In genomic region chr3:181189556-181189955, GRCh38 we compare ENCODE assay signal across 2 cellular contexts.
TF ChIP-seq lines count a peak whose summit lies in the region.

No MANE protein-coding gene starts in this region.

TF ChIP-seq in HEK293, 187 proteins besides CTCF, POLR2A, EP300 and RAD21:
- TF ChIP-seq FEZF1 (tag by site-specific recombination; IDR thresholded peaks at IDR 0.05) (peak; percentile 55), ZNF658 (tag by site-specific recombination; IDR thresholded peaks at IDR 0.05) (no peak), ZBTB21 (tag by site-specific recombination; IDR thresholded peaks at IDR 0.05) (no peak), ZNF394 (tag by site-specific recombination; IDR thresholded peaks at IDR 0.05; ENCODE audit: borderline replicate concordance) (no peak), HOXD13 (CRISPR knock-in tag; IDR thresholded peaks at IDR 0.05; ENCODE audit: borderline replicate concordance) (no peak), ZNF843 (tag by site-specific recombination; IDR thresholded peaks at IDR 0.05) (0 out of 2 replicates have a peak, but pooled peaks have one; percentile 20), ZNF623 (tag by site-specific recombination; IDR thresholded peaks at IDR 0.05) (no peak), GLI4 (tag by site-specific recombination; IDR thresholded peaks at IDR 0.05) (no peak), ZNF311 (tag by site-specific recombination; IDR thresholded peaks at IDR 0.05; ENCODE audit: borderline replicate concordance) (no peak), ZNF239 (tag by site-specific recombination; IDR thresholded peaks at IDR 0.05) (no peak), ZNF114 (tag by site-specific recombination; IDR thresholded peaks at IDR 0.05) (no peak), PRDM6 (tag by site-specific recombination; IDR thresholded peaks at IDR 0.05) (peak; percentile 66), KLF9 (tag by site-specific recombination; IDR thresholded peaks at IDR 0.05; ENCODE audit: low read depth) (no peak), YY1 (tag by site-specific recombination; IDR thresholded peaks at IDR 0.05) (no peak), ZXDB (tag by site-specific recombination; IDR thresholded peaks at IDR 0.05) (peak; percentile 45; the same call in 1 of the 2 replicates), INSM2 (tag by site-specific recombination; IDR thresholded peaks at IDR 0.05) (no peak), ZNF324 (tag by site-specific recombination; IDR thresholded peaks at IDR 0.05) (no peak), ZNF501 (tag by site-specific recombination; IDR thresholded peaks at IDR 0.05) (no peak)

TF ChIP-seq in GM12878, 131 proteins besides CTCF, POLR2A, EP300 and RAD21:
- no peak for TF ChIP-seq ZZZ3 (IDR thresholded peaks at IDR 0.05; ENCODE audit: control insufficient read depth, insufficient read length, low read depth)
- no peak for TF ChIP-seq ZNF592 (IDR thresholded peaks at IDR 0.05)
- no peak for TF ChIP-seq HDAC6 (IDR thresholded peaks at IDR 0.05; ENCODE audit: unreplicated experiment)
- TF ChIP-seq MAX (IDR thresholded peaks at IDR 0.05; ENCODE audit: low read depth, low read length): no peak
- no peak for TF ChIP-seq KLF5 (IDR thresholded peaks at IDR 0.05; ENCODE audit: partially characterized antibody)
- TF ChIP-seq CREB1 (IDR thresholded peaks at IDR 0.05; ENCODE audit: low read depth): no peak
- no peak for TF ChIP-seq RBBP5 (conservative IDR thresholded peaks at IDR 0.05)
- no peak for TF ChIP-seq IKZF1 (conservative IDR thresholded peaks at IDR 0.05)
- TF ChIP-seq ZNF622 (IDR thresholded peaks at IDR 0.05): no peak
- TF ChIP-seq CBX3 (IDR thresholded peaks at IDR 0.05; ENCODE audit: borderline replicate concordance, low read depth): no peak
- TF ChIP-seq RB1 (IDR thresholded peaks at IDR 0.05; ENCODE audit: borderline replicate concordance): no peak
- no peak for TF ChIP-seq ZBED1 (IDR thresholded peaks at IDR 0.05; ENCODE audit: borderline replicate concordance)
